25 cellular contexts compared by ENCODE assay signal in genomic region chr1:7105258-7105657, GRCh38.
"Had no signal": no experiment of that assay in that cellular context is flagged by ENCODE, and none has a peak within 500 bp of the region (broad histone marks: within the 10 kb centered on the region; RNA-seq: fewer than 3 reads in every experiment).

No MANE protein-coding gene starts in this region.

- H3K27me3 ChIP-seq: colonic mucosa, dorsolateral prefrontal cortex, gastrocnemius medialis had no signal

- H3K27ac Mint-ChIP-seq: dendritic cell treated with granulocyte-macrophage colony-stimulating factor and Interleukin-4, amounts not matched to agents 40 ng/mL and 50 ng/mL, for 4 days; effector memory CD8-positive, alpha-beta T cell; endodermal cell had no signal

- H3K9me3 Mint-ChIP-seq: dendritic cell treated with granulocyte-macrophage colony-stimulating factor and Interleukin-4, amounts not matched to agents 40 ng/mL and 50 ng/mL, for 4 days; effector memory CD8-positive, alpha-beta T cell had no signal

- H3K4me3 ChIP-seq: colonic mucosa, coronary artery, dorsolateral prefrontal cortex, esophagus muscularis mucosa, esophagus squamous epithelium, gastrocnemius medialis, gastroesophageal sphincter, heart left ventricle, heart right ventricle had no signal

- H3K36me3 ChIP-seq: colonic mucosa, esophagus muscularis mucosa, esophagus squamous epithelium, gastrocnemius medialis, gastroesophageal sphincter, heart left ventricle, heart right ventricle had no signal

- H3K27ac ChIP-seq: colonic mucosa, coronary artery, dorsolateral prefrontal cortex, epithelial cell of prostate, esophagus muscularis mucosa, esophagus squamous epithelium, foreskin keratinocyte, gastrocnemius medialis, gastroesophageal sphincter, heart left ventricle, heart right ventricle had no signal

- H3K4me1 ChIP-seq: colonic mucosa, esophagus muscularis mucosa, esophagus squamous epithelium, gastrocnemius medialis, gastroesophageal sphincter, heart left ventricle, heart right ventricle had no signal

- ATAC-seq: effector memory CD8-positive, alpha-beta T cell; esophagus mucosa; foreskin keratinocyte; gastrocnemius medialis; gastroesophageal sphincter; heart left ventricle; heart right ventricle had no signal

- DNase-seq: colonic mucosa; cortex of kidney; dermis blood vessel endothelial cell; dorsolateral prefrontal cortex; effector CD4-positive, alpha-beta T cell; effector CD8-positive, alpha-beta T cell; effector memory CD4-positive, alpha-beta T cell; effector memory CD8-positive, alpha-beta T cell; endodermal cell; erythroblast; esophagus squamous epithelium; foreskin fibroblast; foreskin keratinocyte; foreskin melanocyte; gastrocnemius medialis; glutamatergic neuron; head of caudate nucleus; heart left ventricle; heart right ventricle had no signal

- H3K9me3 ChIP-seq: colonic mucosa, esophagus muscularis mucosa, esophagus squamous epithelium, gastrocnemius medialis, gastroesophageal sphincter had no signal

- H3K4me3 Mint-ChIP-seq: dendritic cell treated with granulocyte-macrophage colony-stimulating factor and Interleukin-4, amounts not matched to agents 40 ng/mL and 50 ng/mL, for 4 days; effector memory CD8-positive, alpha-beta T cell; endodermal cell had no signal
